22 cellular contexts compared by ENCODE assay signal in genomic region chrX:11421816-11422528, GRCh38.
DNase-seq lines count a peak whose midpoint lies in the region; TF ChIP-seq lines count a peak whose summit lies in the region.
"Had no signal": no experiment of that assay in that cellular context is flagged by ENCODE, and none has a peak within 500 bp of the region (broad histone marks: within the 10 kb centered on the region; RNA-seq: fewer than 3 reads in every experiment).

No MANE protein-coding gene starts in this region.

- H3K4me2 ChIP-seq in OCI-LY7 (ENCODE audit: low read length) = no peak overlapping the region

- H3K9ac ChIP-seq in rectal smooth muscle tissue (ENCODE audit: low read length) = no peak overlapping the region

- intact Hi-C loops in OCI-LY7 (cut with micrococcal nuclease; ENCODE audit: unreplicated experiment) = no loop called here

- H3K4me1 ChIP-seq in rectal smooth muscle tissue (ENCODE audit: control insufficient read depth, insufficient read depth, low read length) (peaks cover 4% of the 10 kb centered on the region), OCI-LY7 (ENCODE audit: insufficient read depth, low read length, poor library complexity, severe bottlenecking) (peaks cover 5% of the 10 kb centered on the region)
- H3K4me1 ChIP-seq: adrenal gland, psoas muscle had no signal

- CTCF ChIA-PET in HEK293T (lab: Yijun Ruan, JAX) (no interaction called here), OCI-LY7 (lab: Charles Lee; ENCODE audit: unreplicated experiment) (no interaction called here)

- TF ChIP-seq POLR2A in erythroblast (IDR thresholded peaks at IDR 0.05; ENCODE audit: low read length) = no peak

- H3K79me2 ChIP-seq in OCI-LY7 (ENCODE audit: insufficient read depth, low read depth, low read length) = no peaks in the 10 kb centered on the region

- H3K36me3 ChIP-seq in rectal smooth muscle tissue (ENCODE audit: control insufficient read depth, insufficient read depth, low read length) = no peaks in the 10 kb centered on the region
- no peaks in the 10 kb centered on the region for H3K36me3 ChIP-seq in OCI-LY7 (ENCODE audit: insufficient read depth, low read length)
- H3K36me3 ChIP-seq: adrenal gland had no signal

- no peaks in the 10 kb centered on the region for H3K9me2 ChIP-seq in OCI-LY7 (ENCODE audit: insufficient read depth, low read length)

- no peaks in the 10 kb centered on the region for H3K27me3 ChIP-seq in rectal smooth muscle tissue (ENCODE audit: control insufficient read depth, insufficient read depth, low read length)

- TF ChIP-seq CTCF in C4-2B (conservative IDR thresholded peaks at IDR 0.05) = no peak
- no peak for TF ChIP-seq CTCF in OCI-LY7 (conservative IDR thresholded peaks at IDR 0.05; ENCODE audit: low read length)

- peak overlapping the region; percentile 83; the same call in 1 of the 2 replicates for H3K27ac ChIP-seq in C4-2B
- H3K27ac ChIP-seq in rectal smooth muscle tissue (ENCODE audit: low read depth, low read length) = peak overlapping the region; percentile 83
- H3K27ac ChIP-seq in OCI-LY7 (ENCODE audit: low read depth, low read length, poor library complexity, severe bottlenecking) = no peak overlapping the region
- H3K27ac ChIP-seq: adrenal gland, epithelial cell of prostate, HL-60, psoas muscle had no signal

- DNase-seq in MV-4-11 (lab: John Stamatoyannopoulos, UW) (peak; percentile 50), erythroblast (lab: John Stamatoyannopoulos, UW) (peak; percentile 4 to 63), HEK293T (ENCODE audit: extremely low spot score) (no peak), germinal center (ENCODE audit: low spot score) (no peak), activated gamma-delta T cell treated with Interleukin-2 at 50 U/mL for 16 hours (no peak), OCI-LY7 (ENCODE audit: low spot score) (no peak)
- DNase-seq: activated CD4-positive, alpha-beta T cell treated with anti-CD3 and anti-CD28 coated beads, Interleukin-2, amount 10 ng/mL, durations not matched to agents 24 days and 14 days; activated CD8-positive, alpha-beta memory T cell treated with anti-CD3 and anti-CD28 coated beads, Interleukin-2, amount 10 ng/mL, durations not matched to agents 7 days and 5 days; activated naive CD4-positive, alpha-beta T cell treated with Interleukin-2 at 50 U/mL for 16 hours; activated T-cell treated with anti-CD3 and anti-CD28 coated beads, Interleukin-2, amount 50 U/mL, for 72 hours; adrenal gland; DMS153; effector CD4-positive, alpha-beta T cell; NCI-H1105 treated with DMSO at 0.1 percent for 48 hours; NCI-H2029; NCI-H748 treated with DMSO at 0.1 percent for 48 hours; psoas muscle; T-helper 2 cell had no signal

- no TSS peak for BruUV-seq in OCI-LY7 (replicated peaks; lab: Mats Ljungman, UMichigan)

- H2AFZ ChIP-seq in OCI-LY7 (ENCODE audit: low read length) = no peak overlapping the region

- H3K4me3 ChIP-seq in rectal smooth muscle tissue (ENCODE audit: low read length) (no peak overlapping the region), OCI-LY7 (ENCODE audit: low read depth, low read length, poor library complexity, severe bottlenecking) (no peak overlapping the region)
- H3K4me3 ChIP-seq: adrenal gland, psoas muscle had no signal

- no peaks in the 10 kb centered on the region for H3K9me3 ChIP-seq in OCI-LY7 (ENCODE audit: low read length)
- H3K9me3 ChIP-seq: adrenal gland had no signal

- no peaks in the 10 kb centered on the region for H4K20me1 ChIP-seq in OCI-LY7 (ENCODE audit: insufficient read depth, low read length)

- POLR2A ChIA-PET in HEK293T (lab: Yijun Ruan, JAX) (no interaction called here), OCI-LY7 (lab: Charles Lee) (no interaction called here)

TF ChIP-seq in HEK293T, 16 proteins besides CTCF, POLR2A, EP300 and RAD21:
- no peak for TF ChIP-seq BHLHE40 (IDR thresholded peaks at IDR 0.05; ENCODE audit: borderline replicate concordance)
- TF ChIP-seq LEF1 (IDR thresholded peaks at IDR 0.05; ENCODE audit: borderline replicate concordance) = no peak
- TF ChIP-seq L3MBTL2 (conservative IDR thresholded peaks at IDR 0.05) = no peak
- TF ChIP-seq PKNOX1 (IDR thresholded peaks at IDR 0.05) = no peak
- no peak for TF ChIP-seq SP1 (IDR thresholded peaks at IDR 0.05)
- TF ChIP-seq FOXM1 (IDR thresholded peaks at IDR 0.05; ENCODE audit: borderline replicate concordance) = no peak
- no peak for TF ChIP-seq FOXA1 (IDR thresholded peaks at IDR 0.05)
- TF ChIP-seq ARNT (IDR thresholded peaks at IDR 0.05) = no peak

Comparison
In these comparisons a context has a peak if more than half of its experiments do, and no peak if none do; other contexts are left out.
1. DNase-seq: peak in MV-4-11 (single experiment) and erythroblast (2 of 2); none in HEK293T (single experiment), germinal center (single experiment), activated gamma-delta T cell treated with Interleukin-2 at 50 U/mL for 16 hours (single experiment) and OCI-LY7 (single experiment).